8 cellular contexts compared by ENCODE assay signal in genomic region chr1:159944623-159945455, GRCh38. TPM values are rescaled to one million over a fixed set of nuclear protein-coding genes. Genes with fewer than 3 reads are reported as not detected.
DNase-seq lines count a peak whose midpoint lies in the region; ATAC-seq, FAIRE-seq and TF ChIP-seq lines count a peak whose summit lies in the region.

No MANE protein-coding gene starts in this region.

- FAIRE-seq in GM19239 (lab: Jason Lieb, UNC), result no peak

- no peak for DNase-seq in activated naive CD4-positive, alpha-beta T cell treated with anti-CD3 and anti-CD28 coated beads for 36 hours
- no peak for DNase-seq in activated naive CD4-positive, alpha-beta T cell treated with anti-CD3 and anti-CD28 coated beads, Interleukin-2, amount 50 U/mL, for 16 hours
- DNase-seq in astrocyte of the spinal cord (ENCODE audit: low read depth, low spot score) (no peak), right lobe of liver (peak; percentile 54 to 84 (median 72)), transverse colon (no peak), COLO829 (ENCODE audit: low spot score) (no peak), SHP77 (lab: John Stamatoyannopoulos, UW) (no peak), GM19239 (ENCODE audit: insufficient read length, low spot score) (no peak)

- TF ChIP-seq CTCF in astrocyte of the spinal cord (IDR thresholded peaks at IDR 0.05; ENCODE audit: low read depth, low read length), result no peak
- no peak for TF ChIP-seq CTCF in right lobe of liver (IDR thresholded peaks at IDR 0.05)
- no peak for TF ChIP-seq CTCF in transverse colon (IDR thresholded peaks at IDR 0.05)

- CTCF ChIA-PET in activated naive CD4-positive, alpha-beta T cell treated with anti-CD3 and anti-CD28 coated beads for 36 hours (lab: Charles Lee), result interaction anchor here (0.8 to 4.3 kb wide), 4 partner anchors 11 to 61 kb away, joined by 3 to 29 read pairs (median 4); no protein-coding TSS in a partner anchor

- TF ChIP-seq EP300 in transverse colon (IDR thresholded peaks at IDR 0.05; ENCODE audit: low read depth), result no peak

- H3K9me3 Mint-ChIP-seq in activated naive CD4-positive, alpha-beta T cell treated with anti-CD3 and anti-CD28 coated beads for 36 hours, result no peaks in the 10 kb centered on the region

- ATAC-seq in right lobe of liver, result peak; percentile 59 to 67 (median 66)

- 21% methylated on average over 11 of the region's 11 CpGs for WGBS in right lobe of liver (ENCODE audit: insufficient coverage, low coverage, low lambda C conversion rate, missing lambda C conversion rate)
- WGBS in transverse colon (ENCODE audit: low coverage in 1 of 2), 2 donors, result 34 to 43% methylated on average over 4 to 11 of the region's 11 CpGs

- intact Hi-C loops in activated naive CD4-positive, alpha-beta T cell treated with anti-CD3 and anti-CD28 coated beads for 36 hours (cut with micrococcal nuclease), result loop anchor here (1.0 to 2.0 kb wide), 3 partner anchors 54 to 146 kb away; no protein-coding TSS in a partner anchor
- intact Hi-C loops in right lobe of liver (cut with DNase I), result loop anchor here in 1 of 2 donors (5.0 kb wide), 1 partner anchor 57 kb away; no protein-coding TSS in a partner anchor
- intact Hi-C loops in transverse colon (cut with DNase I; ENCODE audit: low total_unique reads), result loop anchor here (1.0 kb wide), 1 partner anchor 33 kb away; no protein-coding TSS in a partner anchor

- H3K9me3 ChIP-seq in right lobe of liver (no peaks in the 10 kb centered on the region), transverse colon (no peaks in the 10 kb centered on the region)

- H3K27ac ChIP-seq in right lobe of liver, result peak overlapping the region in 1 of 3 donors; percentile 47
- peak overlapping the region in 3 of 4 donors; percentile 42 to 75 (median 55) for H3K27ac ChIP-seq in transverse colon

- TF ChIP-seq POLR2A in right lobe of liver (IDR thresholded peaks at IDR 0.05) (peak; percentile 35), transverse colon (IDR thresholded peaks at IDR 0.05) (no peak)

- no peaks in the 10 kb centered on the region for H3K36me3 Mint-ChIP-seq in activated naive CD4-positive, alpha-beta T cell treated with anti-CD3 and anti-CD28 coated beads for 36 hours (ENCODE audit: low read depth)

- H3K4me3 Mint-ChIP-seq in activated naive CD4-positive, alpha-beta T cell treated with anti-CD3 and anti-CD28 coated beads for 36 hours, result peak overlapping the region; percentile 45

- H3K4me3 ChIP-seq in astrocyte of the spinal cord (ENCODE audit: low read depth, low read length) (peak overlapping the region; percentile 44), right lobe of liver (peak overlapping the region; percentile 52 to 74 (median 52)), transverse colon (peak overlapping the region in 3 of 4 donors; percentile 43 to 53 (median 43))

- no peak overlapping the region for H3K27ac Mint-ChIP-seq in activated naive CD4-positive, alpha-beta T cell treated with anti-CD3 and anti-CD28 coated beads for 36 hours

- peaks cover 18% of the 10 kb centered on the region for H3K27me3 Mint-ChIP-seq in activated naive CD4-positive, alpha-beta T cell treated with anti-CD3 and anti-CD28 coated beads for 36 hours (ENCODE audit: low read depth)

- H3K4me1 ChIP-seq in right lobe of liver (peaks cover 0 to 20% (median 3%) of the 10 kb centered on the region in 4 donors), transverse colon (peaks cover 7 to 60% (median 40%) of the 10 kb centered on the region in 4 donors)

- H3K27me3 ChIP-seq in right lobe of liver, result no peaks in the 10 kb centered on the region
- H3K27me3 ChIP-seq in transverse colon, result peaks cover 14% of the 10 kb centered on the region

- H3K36me3 ChIP-seq in right lobe of liver (no peaks in the 10 kb centered on the region), transverse colon (no peaks in the 10 kb centered on the region)

- in situ Hi-C loops in astrocyte of the spinal cord (cut with HindIII; ENCODE audit: low sequenced_read_pairs) (no loop called here), transverse colon (cut with MboI; ENCODE audit: low pct_ligation_motif_present in 1 of 4, low pct_unique_long_range_greater_than_20kb in 1 of 4, low sequenced_read_pairs in 3 of 4) (no loop called here)

- H3K4me1 Mint-ChIP-seq in activated naive CD4-positive, alpha-beta T cell treated with anti-CD3 and anti-CD28 coated beads for 36 hours (ENCODE audit: low read depth), result peaks cover 6% of the 10 kb centered on the region

RNA-seq across cellular contexts. Expression of gene IGSF9, which starts 0.6 kb away (rescaled TPM):
- not detected for total RNA-seq in activated naive CD4-positive, alpha-beta T cell treated with anti-CD3 and anti-CD28 coated beads for 36 hours
- 10 to 100 TPM in 5 of 6 experiments, 1 to 10 TPM in 1; 2.2 to 53.7 (median 16.6) TPM for total RNA-seq in right lobe of liver
- total RNA-seq in transverse colon, result 100 to 1,000 TPM in 1 of 4 donors, 10 to 100 TPM in 3; 40.7 to 137 (median 81.3) TPM

RNA-seq across cellular contexts. Expression of gene SLAMF9, which starts 9.2 kb away (rescaled TPM):
- not detected for total RNA-seq in activated naive CD4-positive, alpha-beta T cell treated with anti-CD3 and anti-CD28 coated beads for 36 hours
- 1 to 10 TPM in 3 of 6 experiments, under 1 TPM in 1, not detected in 2; 0.68 to 2.2 (median 1.6) TPM for total RNA-seq in right lobe of liver
- under 1 TPM in 1 of 4 donors, not detected in 3; 0.64 TPM for total RNA-seq in transverse colon

RNA-seq across cellular contexts. Expression of gene TAGLN2, which starts 19.5 kb away (rescaled TPM):
- 100 to 1,000 TPM; 453 to 454 TPM for total RNA-seq in activated naive CD4-positive, alpha-beta T cell treated with anti-CD3 and anti-CD28 coated beads for 36 hours
- total RNA-seq in right lobe of liver (100 to 1,000 TPM in 3 of 6 experiments, 10 to 100 TPM in 3; 53.2 to 200 (median 117) TPM), transverse colon (100 to 1,000 TPM in 3 of 4 donors, 10 to 100 TPM in 1; 65.1 to 235 (median 168) TPM)

RNA-seq across cellular contexts. Expression of gene CFAP45, which starts 44.9 kb away (rescaled TPM):
- 1 to 10 TPM; 2.1 to 2.6 TPM for total RNA-seq in activated naive CD4-positive, alpha-beta T cell treated with anti-CD3 and anti-CD28 coated beads for 36 hours
- total RNA-seq in right lobe of liver (not detected), transverse colon (under 1 TPM in 1 of 4 donors, not detected in 3; 0.32 TPM)

Comparison
In these comparisons a context has a peak if more than half of its experiments do, and no peak if none do; other contexts are left out.
1. DNase-seq: peak in right lobe of liver (3 of 3); none in activated naive CD4-positive, alpha-beta T cell treated with anti-CD3 and anti-CD28 coated beads for 36 hours (single experiment), activated naive CD4-positive, alpha-beta T cell treated with anti-CD3 and anti-CD28 coated beads, Interleukin-2, amount 50 U/mL, for 16 hours (single experiment), astrocyte of the spinal cord (single experiment), transverse colon (single experiment), COLO829 (single experiment), SHP77 (0 of 2) and GM19239 (single experiment).
2. Peak in every context shown above with its lines, with median percentiles within 50 percentile points of each other: H3K4me3 ChIP-seq.